In genomic region chr2:217832115-217832514, GRCh38 we compare ENCODE assay signal across 25 cellular contexts.
DNase-seq lines count a peak whose midpoint lies in the region; ATAC-seq and TF ChIP-seq lines count a peak whose summit lies in the region.
"Had no signal": no experiment of that assay in that cellular context is flagged by ENCODE, and none has a peak within 500 bp of the region (broad histone marks: within the 10 kb centered on the region; RNA-seq: fewer than 3 reads in every experiment).

No MANE protein-coding gene starts in this region.

- TF ChIP-seq POLR2A in esophagus muscularis mucosa (IDR thresholded peaks at IDR 0.05; ENCODE audit: low read depth) = no peak
- TF ChIP-seq POLR2A in upper lobe of left lung (IDR thresholded peaks at IDR 0.05) = no peak

- peaks cover 18% of the 10 kb centered on the region for H4K20me1 ChIP-seq in osteoblast (ENCODE audit: insufficient read depth, low read length)
- H4K20me1 ChIP-seq: BLaER1 had no signal

- H3K79me2 ChIP-seq in osteoblast (ENCODE audit: insufficient read depth, low read length) = no peaks in the 10 kb centered on the region
- H3K79me2 ChIP-seq: hepatocyte had no signal

- H3K4me1 ChIP-seq in esophagus muscularis mucosa = peaks cover 85 to 100% (median 100%) of the 10 kb centered on the region in 4 donors
- peaks cover 5 to 99% of the 10 kb centered on the region in 2 donors for H3K4me1 ChIP-seq in right atrium auricular region
- H3K4me1 ChIP-seq in osteoblast (ENCODE audit: insufficient read depth, low read length) = peaks cover 20% of the 10 kb centered on the region
- H3K4me1 ChIP-seq in upper lobe of left lung = peaks cover 34 to 54% (median 39%) of the 10 kb centered on the region in 4 donors

- DNase-seq in esophagus muscularis mucosa (ENCODE audit: extremely low spot score) (no peak), right atrium auricular region (ENCODE audit: low spot score) (no peak), osteoblast (ENCODE audit: insufficient read length, low spot score, missing footprints) (peak; percentile 8), upper lobe of left lung (no peak), KG1 (lab: John Stamatoyannopoulos, UW) (no peak), dedifferentiated amniotic fluid mesenchymal stem cell (ENCODE audit: extremely low spot score) (no peak)
- DNase-seq in stimulated activated naive CD8-positive, alpha-beta T cell treated with anti-CD3 and anti-CD28 coated beads, Interleukin-15, Interleukin-2, amounts not matched to agents 100 U/mL and 50 U/mL, for 24 hours = no peak
- DNase-seq: activated naive CD8-positive, alpha-beta T cell treated with anti-CD3 and anti-CD28 coated beads, Interleukin-2, amount 50 U/mL, for 24 hours; activated T-cell treated with anti-CD3 and anti-CD28 coated beads, Interleukin-2, amount 50 U/mL, for 48 hours; COR-L47; DMS53; foreskin melanocyte; HCEC 1CT; mesenchymal stem cell; MV-4-11; NCI-H146; NCI-H345; NCI-H69; PC-3; SK-N-SH had no signal

- H3K27me3 ChIP-seq in esophagus muscularis mucosa (no peaks in the 10 kb centered on the region), right atrium auricular region (no peaks in the 10 kb centered on the region), osteoblast (ENCODE audit: insufficient read depth, low read length) (no peaks in the 10 kb centered on the region), upper lobe of left lung (no peaks in the 10 kb centered on the region)
- H3K27me3 ChIP-seq: BLaER1, hepatocyte, neutrophil had no signal

- no peak overlapping the region for H2AFZ ChIP-seq in osteoblast (ENCODE audit: low read length)
- H2AFZ ChIP-seq: hepatocyte had no signal

- H3K4me2 ChIP-seq in osteoblast (ENCODE audit: insufficient read depth, low read length) = no peak overlapping the region
- H3K4me2 ChIP-seq: BLaER1, hepatocyte, SK-N-SH had no signal

- peak overlapping the region; percentile 83 to 90 (median 88) for H3K27ac ChIP-seq in esophagus muscularis mucosa (replicated peaks in 1 of 4)
- H3K27ac ChIP-seq in right atrium auricular region = peak overlapping the region; percentile 75 to 83
- H3K27ac ChIP-seq in osteoblast (ENCODE audit: low read depth, low read length) = no peak overlapping the region
- H3K27ac ChIP-seq in upper lobe of left lung = peak overlapping the region; percentile 10 to 62 (median 60)
- H3K27ac ChIP-seq: BLaER1, hepatocyte, neutrophil had no signal

- H3K9me3 ChIP-seq in esophagus muscularis mucosa = no peaks in the 10 kb centered on the region
- no peaks in the 10 kb centered on the region for H3K9me3 ChIP-seq in right atrium auricular region
- no peaks in the 10 kb centered on the region for H3K9me3 ChIP-seq in osteoblast (ENCODE audit: low read depth, low read length)
- no peaks in the 10 kb centered on the region for H3K9me3 ChIP-seq in upper lobe of left lung
- H3K9me3 ChIP-seq: BLaER1, neutrophil, SK-N-SH had no signal

- intact Hi-C loops in esophagus muscularis mucosa (cut with DNase I) = no loop called here

- ATAC-seq in upper lobe of left lung (ENCODE audit: low FRiP score in 2 of 2) = no peak
- no peak for ATAC-seq in stimulated activated naive CD8-positive, alpha-beta T cell treated with anti-CD3 and anti-CD28 coated beads, Interleukin-15, Interleukin-2, amounts not matched to agents 100 U/mL and 50 U/mL, for 24 hours
- ATAC-seq: activated naive CD8-positive, alpha-beta T cell treated with anti-CD3 and anti-CD28 coated beads, Interleukin-2, amount 50 U/mL, for 24 hours; esophagus mucosa; PC-3; stimulated activated memory B cell treated with anti-CD40 and anti-IgM and Interleukin-4, amounts not matched to agents 10 μg/mL and 1 μg/mL and 100 μg/mL, for 72 hours had no signal

- WGBS in esophagus muscularis mucosa = 69% methylated on average over 4 of the region's 5 CpGs
- WGBS in upper lobe of left lung, 2 donors = 89 to 92% methylated on average over 3 to 5 of the region's 5 CpGs

- H3K36me3 ChIP-seq in esophagus muscularis mucosa (peaks cover 57 to 92% (median 88%) of the 10 kb centered on the region in 4 donors), right atrium auricular region (peaks cover 90% of the 10 kb centered on the region), osteoblast (ENCODE audit: insufficient read depth, low read length) (peaks cover 64% of the 10 kb centered on the region), upper lobe of left lung (peaks cover 30 to 83% (median 67%) of the 10 kb centered on the region in 4 donors)
- H3K36me3 ChIP-seq: neutrophil had no signal

- H3K4me3 ChIP-seq in esophagus muscularis mucosa (no peak overlapping the region), right atrium auricular region (no peak overlapping the region), osteoblast (ENCODE audit: insufficient read depth, low read length) (no peak overlapping the region), upper lobe of left lung (no peak overlapping the region)
- H3K4me3 ChIP-seq: BLaER1, hepatocyte had no signal

- TF ChIP-seq CTCF in esophagus muscularis mucosa (IDR thresholded peaks at IDR 0.05) (no peak), right atrium auricular region (IDR thresholded peaks at IDR 0.05) (no peak), osteoblast (IDR thresholded peaks at IDR 0.05; ENCODE audit: extremely low read depth, low read depth, low read length) (no peak), upper lobe of left lung (IDR thresholded peaks at IDR 0.05) (no peak)

- TF ChIP-seq EP300 in esophagus muscularis mucosa (IDR thresholded peaks at IDR 0.05) (no peak), upper lobe of left lung (IDR thresholded peaks at IDR 0.05) (no peak)
